12 cellular contexts compared by ENCODE assay signal in the genomic region with DNA sequence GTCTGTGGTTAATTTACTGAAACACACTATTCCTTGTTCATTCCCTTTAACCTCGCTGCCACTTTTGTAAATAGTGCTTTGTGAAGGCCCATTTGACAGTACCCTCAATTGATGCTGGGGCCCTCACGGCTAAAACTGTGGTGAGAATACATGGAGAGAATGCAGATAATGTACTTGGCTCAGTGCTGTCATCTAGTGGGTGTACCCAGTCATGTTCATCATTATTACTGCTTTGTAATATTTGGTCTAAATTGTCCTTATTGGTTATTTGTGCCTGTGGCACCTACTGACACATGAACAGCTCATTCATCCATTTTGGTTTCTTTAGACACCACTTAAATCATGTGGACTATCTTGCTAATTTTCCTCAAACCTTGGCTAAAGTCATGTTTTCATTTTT.
DNase-seq lines count a peak whose midpoint lies in the region; ATAC-seq, FAIRE-seq and TF ChIP-seq lines count a peak whose summit lies in the region.
"Had no signal": no experiment of that assay in that cellular context is flagged by ENCODE, and none has a peak within 500 bp of the region (broad histone marks: within the 10 kb centered on the region; RNA-seq: fewer than 3 reads in every experiment).

No MANE protein-coding gene starts in this region.

- no peaks in the 10 kb centered on the region for H4K20me1 ChIP-seq in GM12878 (ENCODE audit: control insufficient read depth, insufficient read depth)

- no TSS peak for BruUV-seq in GM12878 (replicated peaks; lab: Mats Ljungman, UMichigan)

- no peak overlapping the region for H3K9ac ChIP-seq in GM12878 (ENCODE audit: control insufficient read depth, insufficient read depth, low read length)

- no peaks in the 10 kb centered on the region for H3K4me1 ChIP-seq in GM12878 (ENCODE audit: control insufficient read depth, insufficient read depth, low read length)

- POLR2A ChIA-PET in GM12878 (lab: Charles Lee) (no interaction called here), HEK293T (lab: Yijun Ruan, JAX) (no interaction called here)

- intact Hi-C loops in GM12878 (cut with micrococcal nuclease; ENCODE audit: unreplicated experiment), result loop anchor here (1.0 to 2.0 kb wide), 2 partner anchors 304 to 426 kb away; no protein-coding TSS in a partner anchor

- in situ Hi-C loops in GM12878 (cut with MboI), result no loop called here

- H3K36me3 ChIP-seq in GM12878 (ENCODE audit: control insufficient read depth in 2 of 2, insufficient read depth in 2 of 2, low read length in 1 of 2), result no peaks in the 10 kb centered on the region

- DNase-seq in NCI-H748 (lab: John Stamatoyannopoulos, UW; ENCODE audit: unreplicated experiment) (peak; percentile 10), NCI-H748 treated with DMSO at 0.1 percent for 48 hours (lab: John Stamatoyannopoulos, UW) (no peak), HL-60 (ENCODE audit: low read depth in 1 of 2, low spot score in 1 of 2) (peak in 1 of 2 experiments; percentile 10), GM12878 (ENCODE audit: low read depth, low spot score) (no peak), pons (ENCODE audit: low spot score) (peak; percentile 9), HEK293T (ENCODE audit: extremely low spot score) (no peak)
- DNase-seq in stimulated activated CD4-positive, alpha-beta T cell treated with anti-CD3 and anti-CD28 coated beads, Interleukin-4, amount 100 ng/mL, for 4 hours, result no peak
- DNase-seq: activated CD4-positive, alpha-beta T cell treated with anti-CD3 and anti-CD28 coated beads for 36 hours; activated naive CD4-positive, alpha-beta T cell treated with anti-CD3 and anti-CD28 coated beads, Interleukin-2, amount 10 ng/mL, durations not matched to agents 7 days and 5 days; dermis blood vessel endothelial cell; NCI-H146 had no signal

- ATAC-seq in GM12878 (peak; percentile 55), GM21390 (IDR thresholded peaks at IDR 0.05; ENCODE audit: unreplicated experiment) (no peak)
- ATAC-seq: activated CD4-positive, alpha-beta T cell treated with anti-CD3 and anti-CD28 coated beads for 36 hours had no signal

- RAD21 ChIA-PET in GM12878 (lab: Charles Lee; ENCODE audit: unreplicated experiment), result interaction anchor here (0.6 to 2.3 kb wide), 11 partner anchors 10 to 433 kb away, joined by 3 to 6 read pairs (median 4); no protein-coding TSS in a partner anchor

- no peak for TF ChIP-seq EP300 in GM12878 (IDR thresholded peaks at IDR 0.05; ENCODE audit: borderline replicate concordance in 1 of 2, control insufficient read depth in 1 of 2, low read depth in 2 of 2, low read length in 2 of 2)

- SMC1A ChIA-PET in GM12878 (lab: Charles Lee; ENCODE audit: uncharacterized antibody, unreplicated experiment), result interaction anchor here (0.9 to 1.3 kb wide), 5 partner anchors 15 to 302 kb away, joined by 3 to 4 read pairs (median 3); no protein-coding TSS in a partner anchor

- no peak overlapping the region for H3K4me2 ChIP-seq in GM12878 (ENCODE audit: control insufficient read depth, insufficient read depth)

- no peaks in the 10 kb centered on the region for H3K79me2 ChIP-seq in GM12878 (ENCODE audit: control insufficient read depth, insufficient read depth, low read length)

- peak; percentile 69 for TF ChIP-seq RAD21 in GM12878 (IDR thresholded peaks at IDR 0.05; ENCODE audit: insufficient read depth, low read depth, low read length)

- H3K4me3 ChIP-seq in HL-60 (replicated peaks; ENCODE audit: insufficient read depth, low read length) (no peak overlapping the region), GM12878 (no peak overlapping the region)

- WGBS in GM12878 (ENCODE audit: insufficient coverage, insufficient replicate concordance, low lambda C conversion rate, missing lambda C conversion rate), result 0% methylated on average over 2 of the region's 2 CpGs

- H3K27me3 ChIP-seq in HL-60 (ENCODE audit: insufficient read depth, poor library complexity, severe bottlenecking) (no peaks in the 10 kb centered on the region), GM12878 (replicated peaks in 1 of 2; ENCODE audit: control insufficient read depth in 2 of 2, insufficient read depth in 2 of 2, low read length in 1 of 2) (no peaks in the 10 kb centered on the region)

- no peak overlapping the region; the same call in 1 of the 2 replicates for H2AFZ ChIP-seq in GM12878 (ENCODE audit: control insufficient read depth, low read depth, low read length)

- no peak for FAIRE-seq in GM12878 (lab: Jason Lieb, UNC)

- H3K27ac ChIP-seq in HL-60 (replicated peaks) (no peak overlapping the region), GM12878 (ENCODE audit: control insufficient read depth, insufficient read depth) (no peak overlapping the region)

- TF ChIP-seq CTCF in HL-60 (IDR thresholded peaks at IDR 0.05; ENCODE audit: insufficient read depth, low read length) (peak; percentile 57), GM12878 (IDR thresholded peaks at IDR 0.05 in 2 of 3, conservative IDR thresholded peaks at IDR 0.05 in 1 of 3; ENCODE audit: control insufficient read depth in 2 of 3, extremely low read depth in 1 of 3, insufficient read depth in 1 of 3, low read depth in 3 of 3, low read length in 3 of 3) (peak; percentile 40 to 46 (median 44); a peak in 5 of 6 replicates)

- CTCF ChIA-PET in GM12878 (lab: Yijun Ruan, JAX), result interaction anchor here (0.6 to 4.8 kb wide), 14 partner anchors 8 to 503 kb away, joined by 3 to 37 read pairs (median 4); no protein-coding TSS in a partner anchor
- CTCF ChIA-PET in HEK293T (lab: Yijun Ruan, JAX), result interaction anchor here (1.3 kb wide), 1 partner anchor 504 kb away, joined by 3 read pairs; no protein-coding TSS in a partner anchor

- no peaks in the 10 kb centered on the region for H3K9me3 ChIP-seq in GM12878 (replicated peaks; ENCODE audit: control insufficient read depth, insufficient read depth, low read length)

- TF ChIP-seq POLR2A in GM12878 (IDR thresholded peaks at IDR 0.05; ENCODE audit: low read depth, low read length), result no peak

TF ChIP-seq in GM12878, 131 proteins besides CTCF, POLR2A, EP300 and RAD21:
- no peak for TF ChIP-seq EZH2 (IDR thresholded peaks at IDR 0.05; ENCODE audit: borderline replicate concordance, control insufficient read depth, low read depth, low read length)
- TF ChIP-seq SMC3 (IDR thresholded peaks at IDR 0.05; ENCODE audit: borderline replicate concordance, low read length), result peak; percentile 55; the same call in 1 of the 2 replicates
- TF ChIP-seq RUNX3 (IDR thresholded peaks at IDR 0.05; ENCODE audit: low read length), result 0 out of 2 replicates have a peak, but pooled peaks have one; percentile 19
- TF ChIP-seq, protein P1, sequence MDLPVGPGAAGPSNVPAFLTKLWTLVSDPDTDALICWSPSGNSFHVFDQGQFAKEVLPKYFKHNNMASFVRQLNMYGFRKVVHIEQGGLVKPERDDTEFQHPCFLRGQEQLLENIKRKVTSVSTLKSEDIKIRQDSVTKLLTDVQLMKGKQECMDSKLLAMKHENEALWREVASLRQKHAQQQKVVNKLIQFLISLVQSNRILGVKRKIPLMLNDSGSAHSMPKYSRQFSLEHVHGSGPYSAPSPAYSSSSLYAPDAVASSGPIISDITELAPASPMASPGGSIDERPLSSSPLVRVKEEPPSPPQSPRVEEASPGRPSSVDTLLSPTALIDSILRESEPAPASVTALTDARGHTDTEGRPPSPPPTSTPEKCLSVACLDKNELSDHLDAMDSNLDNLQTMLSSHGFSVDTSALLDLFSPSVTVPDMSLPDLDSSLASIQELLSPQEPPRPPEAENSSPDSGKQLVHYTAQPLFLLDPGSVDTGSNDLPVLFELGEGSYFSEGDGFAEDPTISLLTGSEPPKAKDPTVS (IDR thresholded peaks at IDR 0.05; ENCODE audit: low read depth, low read length), result no peak
- TF ChIP-seq NFXL1 (IDR thresholded peaks at IDR 0.05; ENCODE audit: borderline replicate concordance), result no peak

TF ChIP-seq in HEK293T, 16 proteins besides CTCF, POLR2A, EP300 and RAD21:
- TF ChIP-seq ELF4 (IDR thresholded peaks at IDR 0.05) (no peak), HDGF (IDR thresholded peaks at IDR 0.05; ENCODE audit: borderline replicate concordance) (no peak), TARDBP (IDR thresholded peaks at IDR 0.05) (no peak), NFRKB (IDR thresholded peaks at IDR 0.05) (no peak), ARNT (IDR thresholded peaks at IDR 0.05) (no peak), CTBP1 (IDR thresholded peaks at IDR 0.05; ENCODE audit: borderline replicate concordance) (no peak), BHLHE40 (IDR thresholded peaks at IDR 0.05; ENCODE audit: borderline replicate concordance) (no peak), ZNF384 (IDR thresholded peaks at IDR 0.05) (no peak), FOXK2 (IDR thresholded peaks at IDR 0.05) (no peak), FOXA1 (IDR thresholded peaks at IDR 0.05) (no peak)

Comparison
In these comparisons a context has a peak if more than half of its experiments do, and no peak if none do; other contexts are left out.
1. DNase-seq: peak in NCI-H748 (single experiment) and pons (single experiment); none in NCI-H748 treated with DMSO at 0.1 percent for 48 hours (single experiment), GM12878 (single experiment), stimulated activated CD4-positive, alpha-beta T cell treated with anti-CD3 and anti-CD28 coated beads, Interleukin-4, amount 100 ng/mL, for 4 hours (0 of 2) and HEK293T (single experiment).